Comparison of ENCODE assay signal across 13 cellular contexts in genomic region chr6:22363166-22363965, GRCh38.
A peak's percentile ranks its signal among the peaks of the same experiment; 100 is the strongest.
DNase-seq lines count a peak whose midpoint lies in the region; FAIRE-seq and TF ChIP-seq lines count a peak whose summit lies in the region.
"Had no signal": no experiment of that assay in that cellular context is flagged by ENCODE, and none has a peak within 500 bp of the region (broad histone marks: within the 10 kb centered on the region; RNA-seq: fewer than 3 reads in every experiment).

No MANE protein-coding gene starts in this region.

- TF ChIP-seq CTCF in GM12865 (IDR thresholded peaks at IDR 0.05; ENCODE audit: insufficient read depth, low read depth, low read length, missing control alignments), result no peak
- TF ChIP-seq CTCF in osteoblast (IDR thresholded peaks at IDR 0.05; ENCODE audit: extremely low read depth, low read depth, low read length), result no peak
- TF ChIP-seq CTCF in GM10266 (IDR thresholded peaks at IDR 0.05; ENCODE audit: control insufficient read depth, insufficient read depth, low read depth, missing control alignments), result no peak

- H3K27me3 ChIP-seq in adipocyte (replicated peaks; ENCODE audit: control insufficient read depth, insufficient read depth, low read length), result no peaks in the 10 kb centered on the region
- H3K27me3 ChIP-seq in osteoblast (ENCODE audit: insufficient read depth, low read length), result no peaks in the 10 kb centered on the region
- H3K27me3 ChIP-seq: tibial nerve had no signal

- peak overlapping the region; percentile 4 for H3K4me2 ChIP-seq in osteoblast (ENCODE audit: insufficient read depth, low read length)

- peaks cover 34% of the 10 kb centered on the region for H3K4me1 ChIP-seq in adipocyte (ENCODE audit: control insufficient read depth, insufficient read depth, low read length)
- H3K4me1 ChIP-seq in osteoblast (ENCODE audit: insufficient read depth, low read length), result peaks cover 17% of the 10 kb centered on the region

- H3K27ac ChIP-seq in osteoblast (ENCODE audit: low read depth, low read length), result no peak overlapping the region
- H3K27ac ChIP-seq: neutrophil, tibial nerve had no signal

- no peaks in the 10 kb centered on the region for H4K20me1 ChIP-seq in osteoblast (ENCODE audit: insufficient read depth, low read length)

- CTCF ChIA-PET in HEK293T (lab: Yijun Ruan, JAX), result no interaction called here

- peak overlapping the region; percentile 20 for H2AFZ ChIP-seq in osteoblast (ENCODE audit: low read length)

- H3K9me3 ChIP-seq in adipocyte (ENCODE audit: control insufficient read depth, low read length), result peaks cover 5% of the 10 kb centered on the region
- no peaks in the 10 kb centered on the region for H3K9me3 ChIP-seq in osteoblast (ENCODE audit: low read depth, low read length)
- H3K9me3 ChIP-seq: neutrophil had no signal

- no peak for FAIRE-seq in GM19239 (lab: Jason Lieb, UNC)

- H3K4me3 ChIP-seq in GM12865 (ENCODE audit: low read depth, low read length) (peak overlapping the region; percentile 13), adipocyte (ENCODE audit: low read length) (no peak overlapping the region), osteoblast (ENCODE audit: insufficient read depth, low read length) (no peak overlapping the region)
- H3K4me3 ChIP-seq: tibial nerve had no signal

- no peak overlapping the region for H3K9ac ChIP-seq in adipocyte (ENCODE audit: low read length)

- no peaks in the 10 kb centered on the region for H3K79me2 ChIP-seq in osteoblast (ENCODE audit: insufficient read depth, low read length)

- POLR2A ChIA-PET in HEK293T (lab: Yijun Ruan, JAX), result no interaction called here

- H3K36me3 ChIP-seq in adipocyte (ENCODE audit: control insufficient read depth, insufficient read depth, low read length, severe bottlenecking) (no peaks in the 10 kb centered on the region), osteoblast (ENCODE audit: insufficient read depth, low read length) (no peaks in the 10 kb centered on the region)
- H3K36me3 ChIP-seq: neutrophil, tibial nerve had no signal

- DNase-seq in GM12865 (ENCODE audit: low read depth) (peak; percentile 67), NCI-H1417 treated with DMSO at 0.1 percent for 48 hours (lab: John Stamatoyannopoulos, UW) (peak; percentile 1), adipocyte (ENCODE audit: low read depth) (peak; percentile 7), osteoblast (ENCODE audit: insufficient read length, low spot score, missing footprints) (no peak), GM19239 (ENCODE audit: insufficient read length, low spot score) (no peak), HEK293T (ENCODE audit: extremely low spot score) (no peak), GM10266 (ENCODE audit: extremely low spot score) (no peak), superior temporal gyrus (ENCODE audit: extremely low spot score) (no peak)
- DNase-seq: activated CD8-positive, alpha-beta memory T cell treated with anti-CD3 and anti-CD28 coated beads for 24 hours; amygdala; NCI-H1930 had no signal

TF ChIP-seq in HEK293T, 16 proteins besides CTCF, POLR2A, EP300 and RAD21:
- TF ChIP-seq FOXM1 (IDR thresholded peaks at IDR 0.05; ENCODE audit: borderline replicate concordance) (no peak), L3MBTL2 (conservative IDR thresholded peaks at IDR 0.05) (no peak), BHLHE40 (IDR thresholded peaks at IDR 0.05; ENCODE audit: borderline replicate concordance) (no peak), ZNF384 (IDR thresholded peaks at IDR 0.05) (no peak), PKNOX1 (IDR thresholded peaks at IDR 0.05) (no peak), FOXK2 (IDR thresholded peaks at IDR 0.05) (no peak), CTBP1 (IDR thresholded peaks at IDR 0.05; ENCODE audit: borderline replicate concordance) (no peak), ARNT (IDR thresholded peaks at IDR 0.05) (no peak), LEF1 (IDR thresholded peaks at IDR 0.05; ENCODE audit: borderline replicate concordance) (no peak), TARDBP (IDR thresholded peaks at IDR 0.05) (no peak), SUZ12 (IDR thresholded peaks at IDR 0.05) (no peak), ELF4 (IDR thresholded peaks at IDR 0.05) (no peak), FOXA1 (IDR thresholded peaks at IDR 0.05) (no peak)

Comparison
In these comparisons a context has a peak if more than half of its experiments do, and no peak if none do; other contexts are left out.
1. DNase-seq: peak in GM12865 (single experiment), NCI-H1417 treated with DMSO at 0.1 percent for 48 hours (single experiment) and adipocyte (single experiment); none in osteoblast (single experiment), GM19239 (single experiment), HEK293T (single experiment), GM10266 (single experiment) and superior temporal gyrus (single experiment).